ENCODE assay signal across 14 cellular contexts in genomic region chr5:167767775-167768174, GRCh38.
DNase-seq lines count a peak whose midpoint lies in the region; ATAC-seq and TF ChIP-seq lines count a peak whose summit lies in the region.
"Had no signal": no experiment of that assay in that cellular context is flagged by ENCODE, and none has a peak within 500 bp of the region (broad histone marks: within the 10 kb centered on the region; RNA-seq: fewer than 3 reads in every experiment).

No MANE protein-coding gene starts in this region.

- H3K9me3 ChIP-seq in neural cell (ENCODE audit: low read length), result no peaks in the 10 kb centered on the region
- H3K9me3 ChIP-seq: A549; BLaER1 treated with 17β-estradiol and CSF1 and Interleukin-3, amounts not matched to agents 10 nM and 100 nM had no signal

- ATAC-seq in HG02571 (IDR thresholded peaks at IDR 0.05; ENCODE audit: unreplicated experiment) (no peak), GM21528 (IDR thresholded peaks at IDR 0.05; ENCODE audit: low FRiP score, unreplicated experiment) (no peak)
- ATAC-seq: A549, HCT116 had no signal

- no peak for TF ChIP-seq CTCF in AG10803 (conservative IDR thresholded peaks at IDR 0.05; ENCODE audit: low read length)
- TF ChIP-seq CTCF in neural cell (IDR thresholded peaks at IDR 0.05; ENCODE audit: poor library complexity, severe bottlenecking), result no peak

- no peaks in the 10 kb centered on the region for H3K27me3 ChIP-seq in neural cell (ENCODE audit: insufficient read depth, low read depth, low read length)
- H3K27me3 ChIP-seq: BLaER1 treated with 17β-estradiol and CSF1 and Interleukin-3, amounts not matched to agents 10 nM and 100 nM had no signal

- peak; percentile 88 for DNase-seq in AG10803 (ENCODE audit: low read depth)
- DNase-seq in GM04504 (ENCODE audit: low read depth), result peak; percentile 45
- peak; percentile 63 for DNase-seq in M059J (ENCODE audit: low read depth)
- DNase-seq in cerebellum (ENCODE audit: low spot score), result no peak
- DNase-seq: CD4-positive, alpha-beta T cell; DMS79; EL had no signal

- H3K79me2 ChIP-seq in neural cell (replicated peaks; ENCODE audit: insufficient read depth, low read length), result no peaks in the 10 kb centered on the region

- no peak for TF ChIP-seq RAD21 in neural cell (conservative IDR thresholded peaks at IDR 0.05)

- H3K9me2 ChIP-seq in neural cell (ENCODE audit: insufficient read depth, low read length), result no peaks in the 10 kb centered on the region

- peak overlapping the region; percentile 40 for H3K27ac ChIP-seq in neural cell (ENCODE audit: low read length)
- H3K27ac ChIP-seq: A549; BLaER1 treated with 17β-estradiol and CSF1 and Interleukin-3, amounts not matched to agents 10 nM and 100 nM; KMS-11 had no signal

- no peaks in the 10 kb centered on the region for H3F3A ChIP-seq in neural cell (ENCODE audit: insufficient read depth, low read length, poor library complexity, severe bottlenecking)

- H4K20me1 ChIP-seq in neural cell (ENCODE audit: insufficient read depth), result no peaks in the 10 kb centered on the region
- H4K20me1 ChIP-seq: BLaER1 treated with 17β-estradiol and CSF1 and Interleukin-3, amounts not matched to agents 10 nM and 100 nM had no signal

- H3K9ac ChIP-seq in neural cell (ENCODE audit: low read length), result no peak overlapping the region
- H3K9ac ChIP-seq: BLaER1 treated with 17β-estradiol and CSF1 and Interleukin-3, amounts not matched to agents 10 nM and 100 nM; KMS-11 had no signal

- no peaks in the 10 kb centered on the region for H3K36me3 ChIP-seq in neural cell (ENCODE audit: insufficient read depth, low read length)

- peak; percentile 62 for TF ChIP-seq EP300 in neural cell (conservative IDR thresholded peaks at IDR 0.05; ENCODE audit: poor library complexity, severe bottlenecking)

- no peak overlapping the region for H2AFZ ChIP-seq in neural cell (ENCODE audit: low read depth, low read length)

- no peak overlapping the region for H3K4me2 ChIP-seq in neural cell (ENCODE audit: low read length)
- H3K4me2 ChIP-seq: A549; BLaER1 treated with 17β-estradiol and CSF1 and Interleukin-3, amounts not matched to agents 10 nM and 100 nM; KMS-11 had no signal

- no peak overlapping the region for H3K4me3 ChIP-seq in AG10803 (ENCODE audit: low read length)
- no peak overlapping the region for H3K4me3 ChIP-seq in neural cell (ENCODE audit: low read length)
- H3K4me3 ChIP-seq: A549; BLaER1 treated with 17β-estradiol and CSF1 and Interleukin-3, amounts not matched to agents 10 nM and 100 nM had no signal

TF ChIP-seq in neural cell, 6 proteins besides CTCF, POLR2A, EP300 and RAD21:
- TF ChIP-seq POLR2AphosphoS5 (IDR thresholded peaks at IDR 0.05) (peak; percentile 60), SMC3 (conservative IDR thresholded peaks at IDR 0.05; ENCODE audit: poor library complexity) (no peak), TAF1 (IDR thresholded peaks at IDR 0.05; ENCODE audit: low read depth) (no peak)
